11 cellular contexts compared by ENCODE assay signal in the genomic region with DNA sequence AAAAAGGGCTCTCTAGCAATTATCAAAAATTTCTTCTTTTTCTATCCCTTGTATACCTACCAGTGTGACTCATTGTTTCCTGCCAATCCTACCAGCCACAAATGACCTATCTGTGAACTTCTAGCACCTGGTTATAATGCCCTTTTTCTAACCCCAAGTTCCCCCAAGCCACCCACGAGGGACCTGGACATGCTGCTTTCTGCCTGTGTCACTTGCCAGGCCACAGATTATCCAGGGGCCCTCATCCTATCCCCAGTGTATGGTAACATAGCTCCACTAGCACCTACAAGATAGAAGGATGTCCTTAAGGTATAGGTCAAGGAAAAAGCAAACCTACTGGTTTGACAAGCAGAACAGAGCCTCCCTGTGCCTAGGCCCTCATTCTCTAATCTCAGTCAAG. TPM values are rescaled to one million over a fixed set of nuclear protein-coding genes. Genes with fewer than 3 reads are reported as not detected.
DNase-seq lines count a peak whose midpoint lies in the region; ATAC-seq, FAIRE-seq and TF ChIP-seq lines count a peak whose summit lies in the region.
"Had no signal": no experiment of that assay in that cellular context is flagged by ENCODE, and none has a peak within 500 bp of the region (broad histone marks: within the 10 kb centered on the region; RNA-seq: fewer than 3 reads in every experiment).

No MANE protein-coding gene starts in this region.

- intact Hi-C loops in endothelial cell of umbilical vein (cut with micrococcal nuclease), result no loop called here

- H3K79me2 ChIP-seq in endothelial cell of umbilical vein (ENCODE audit: control insufficient read depth, insufficient read depth, low read length), result peaks cover 95% of the 10 kb centered on the region

- BruUV-seq in endothelial cell of umbilical vein (replicated peaks; lab: Mats Ljungman, UMichigan), result no TSS peak

- H2AFZ ChIP-seq in endothelial cell of umbilical vein (ENCODE audit: low read depth, low read length), result no peak overlapping the region

- H3K36me3 Mint-ChIP-seq in T-helper 17 cell (ENCODE audit: low read depth), result no peaks in the 10 kb centered on the region
- H3K36me3 Mint-ChIP-seq: naive B cell had no signal

- H3K27ac ChIP-seq in endothelial cell of umbilical vein (ENCODE audit: insufficient read depth, low read depth, low read length), result no peak overlapping the region
- H3K27ac ChIP-seq: SJSA1, thoracic aorta had no signal

- H4K20me1 ChIP-seq in endothelial cell of umbilical vein (replicated peaks; ENCODE audit: control insufficient read depth, extremely low read depth, insufficient read depth, low read length), result no peaks in the 10 kb centered on the region

- H3K27me3 ChIP-seq in endothelial cell of umbilical vein (ENCODE audit: control insufficient read depth in 2 of 2, insufficient read depth in 2 of 2, low read length in 2 of 2), result no peaks in the 10 kb centered on the region
- H3K27me3 ChIP-seq: SJSA1 had no signal

- H3K4me1 Mint-ChIP-seq in T-helper 17 cell, result peaks cover 35% of the 10 kb centered on the region

- peak overlapping the region; percentile 58 for H3K4me3 Mint-ChIP-seq in T-helper 17 cell
- H3K4me3 Mint-ChIP-seq: naive B cell had no signal

- H3K9me3 ChIP-seq in T-helper 17 cell (ENCODE audit: control insufficient read depth, low read length, poor library complexity, severe bottlenecking), result no peaks in the 10 kb centered on the region
- no peaks in the 10 kb centered on the region for H3K9me3 ChIP-seq in endothelial cell of umbilical vein (replicated peaks; ENCODE audit: control insufficient read depth, insufficient read depth, low read length)
- H3K9me3 ChIP-seq: SJSA1, thoracic aorta had no signal

- DNase-seq in A172 (ENCODE audit: low spot score) (peak; percentile 53), T-helper 17 cell (peak in 1 of 3 donors; percentile 23), endothelial cell of umbilical vein (ENCODE audit: low read depth, low spot score) (peak; percentile 39), kidney glomerular epithelial cell (lab: John Stamatoyannopoulos, UW) (no peak), NCI-H524 (lab: John Stamatoyannopoulos, UW) (no peak)
- DNase-seq: naive B cell had no signal

- peaks cover 29% of the 10 kb centered on the region for H3K4me1 ChIP-seq in endothelial cell of umbilical vein (ENCODE audit: control insufficient read depth, extremely low read depth, insufficient read depth, low read length)

- H3K27me3 Mint-ChIP-seq in T-helper 17 cell, result no peaks in the 10 kb centered on the region
- H3K27me3 Mint-ChIP-seq: naive B cell had no signal

- no peak overlapping the region for H3K9ac ChIP-seq in endothelial cell of umbilical vein (replicated peaks; ENCODE audit: extremely low read depth, insufficient read depth, low read length)

- peaks cover 0 to 4% of the 10 kb centered on the region in 2 experiments for H3K36me3 ChIP-seq in endothelial cell of umbilical vein (ENCODE audit: control insufficient read depth in 2 of 2, extremely low read depth in 1 of 2, insufficient read depth in 2 of 2, low read length in 2 of 2)
- H3K36me3 ChIP-seq: thoracic aorta had no signal

- no peak overlapping the region for H3K27ac Mint-ChIP-seq in T-helper 17 cell
- H3K27ac Mint-ChIP-seq: naive B cell had no signal

- no peak overlapping the region for H3K4me3 ChIP-seq in endothelial cell of umbilical vein (replicated peaks in 1 of 3; ENCODE audit: insufficient read depth in 1 of 3, low read depth in 1 of 3, low read length in 3 of 3)
- H3K4me3 ChIP-seq: SJSA1, thoracic aorta had no signal

- dilution Hi-C loops in endothelial cell of umbilical vein (cut with MboI; ENCODE audit: extremely low pct_ligation_motif_present, low sequenced_read_pairs), result no loop called here

- CTCF ChIA-PET in endothelial cell of umbilical vein (lab: Charles Lee), result interaction anchor here (1.5 to 1.8 kb wide), 2 partner anchors 52 to 108 kb away, joined by 4 to 5 read pairs; no protein-coding TSS in a partner anchor

- no peak for TF ChIP-seq POLR2A in endothelial cell of umbilical vein (IDR thresholded peaks at IDR 0.05; ENCODE audit: low read depth, low read length)

- H3K4me2 ChIP-seq in endothelial cell of umbilical vein (ENCODE audit: insufficient read depth, low read length), result peak overlapping the region; percentile 33

- no peak for FAIRE-seq in endothelial cell of umbilical vein (lab: Jason Lieb, UNC)

- TF ChIP-seq CTCF in endothelial cell of umbilical vein (IDR thresholded peaks at IDR 0.05; ENCODE audit: extremely low read depth in 1 of 2, insufficient read depth in 1 of 2, low read depth in 1 of 2, low read length in 2 of 2), result no peak

- POLR2A ChIA-PET in endothelial cell of umbilical vein (lab: Charles Lee), result no interaction called here

- H3K9me1 ChIP-seq in endothelial cell of umbilical vein (replicated peaks; ENCODE audit: control insufficient read depth, extremely low read depth, insufficient read depth, low read length), result no peaks in the 10 kb centered on the region

- ATAC-seq in GM21447 (IDR thresholded peaks at IDR 0.05; ENCODE audit: unreplicated experiment) (peak; percentile 61), T-helper 17 cell (peak; percentile 70), HG03139 (IDR thresholded peaks at IDR 0.05; ENCODE audit: unreplicated experiment) (no peak), HG02938 (IDR thresholded peaks at IDR 0.05; ENCODE audit: unreplicated experiment) (no peak)

TF ChIP-seq in endothelial cell of umbilical vein, 7 proteins besides CTCF, POLR2A, EP300 and RAD21:
- TF ChIP-seq FOS (IDR thresholded peaks at IDR 0.05; ENCODE audit: borderline replicate concordance, insufficient read depth, low read length), result no peak
- TF ChIP-seq JUN (IDR thresholded peaks at IDR 0.05; ENCODE audit: borderline replicate concordance, insufficient read depth, insufficient read length, low read depth), result peak; percentile 49
- TF ChIP-seq MYC (IDR thresholded peaks at IDR 0.05; ENCODE audit: low read depth, low read length), result no peak

RNA-seq across cellular contexts. Expression of gene AAK1, which starts 26.8 kb away (rescaled TPM):
- total RNA-seq in A172 (2014; rRNA removed; shearing (Covaris generic)), result 44.7 and 48.1 TPM in 2 replicates
- total RNA-seq in T-helper 17 cell (100 to 1,000 TPM; 187 to 243 TPM), endothelial cell of umbilical vein (116 and 127 TPM in 2 replicates)
- polyA plus RNA-seq in endothelial cell of umbilical vein, result 29.2 and 31.0 TPM in 2 replicates
- polyA plus RNA-seq in endothelial cell of umbilical vein (2011; cell fraction: cytosol; rRNA removed), result 41.4 and 42.4 TPM in 2 replicates
- polyA plus RNA-seq in endothelial cell of umbilical vein (2011; cell fraction: nucleus; rRNA removed), result 86.7 and 94.8 TPM in 2 replicates
- polyA plus RNA-seq in endothelial cell of umbilical vein (2012), result 45.3 and 54.2 TPM in 2 replicates
- polyA minus RNA-seq in endothelial cell of umbilical vein, result 94.4 and 98.8 TPM in 2 replicates
- 11.4 TPM for polyA minus RNA-seq in endothelial cell of umbilical vein (2011; cell fraction: cytosol; rRNA and poly(A)+ RNA removed)
- polyA minus RNA-seq in endothelial cell of umbilical vein (2011; cell fraction: nucleus; rRNA and poly(A)+ RNA removed), result 152 and 180 TPM in 2 replicates

Comparison
In these comparisons a context has a peak if more than half of its experiments do, and no peak if none do; other contexts are left out.
1. DNase-seq: peak in A172 (single experiment) and endothelial cell of umbilical vein (single experiment); none in kidney glomerular epithelial cell (single experiment) and NCI-H524 (0 of 2).
2. ATAC-seq: peak in GM21447 (single experiment) and T-helper 17 cell (single experiment); none in HG03139 (single experiment) and HG02938 (single experiment).